In the genomic region with DNA sequence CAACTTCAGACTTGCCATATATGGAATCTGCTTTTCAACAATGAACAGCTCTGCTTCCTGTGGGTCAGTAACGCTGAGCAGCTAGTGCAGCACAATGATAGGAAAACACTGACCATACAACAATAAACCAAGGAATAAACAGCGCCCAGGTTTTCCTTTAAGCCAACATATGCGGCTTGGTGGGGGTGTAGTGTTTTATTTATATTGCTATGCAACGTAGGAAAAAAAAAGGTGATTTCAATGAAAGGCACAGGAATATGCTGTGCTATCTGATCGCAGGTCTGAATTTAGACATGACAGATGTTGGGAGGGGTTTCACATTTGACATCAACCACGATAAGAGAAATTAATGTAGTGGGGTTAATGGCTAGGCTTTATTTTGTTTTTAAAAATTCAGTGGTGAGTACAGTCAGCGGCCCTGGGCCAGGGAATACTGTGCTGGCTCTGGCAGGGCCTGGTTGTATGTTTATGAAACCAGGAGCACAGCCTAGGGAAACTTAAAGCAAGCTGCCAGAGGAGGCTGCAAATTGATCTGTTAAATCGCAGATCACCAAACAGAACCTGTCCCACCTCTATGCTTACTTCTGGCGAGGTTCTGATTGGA, we compare ENCODE assay signal across 15 cellular contexts. TPM values are rescaled to one million over a fixed set of nuclear protein-coding genes. Genes with fewer than 3 reads are reported as not detected.
DNase-seq lines count a peak whose midpoint lies in the region; ATAC-seq, FAIRE-seq and TF ChIP-seq lines count a peak whose summit lies in the region.
"Had no signal": no experiment of that assay in that cellular context is flagged by ENCODE, and none has a peak within 500 bp of the region (broad histone marks: within the 10 kb centered on the region; RNA-seq: fewer than 3 reads in every experiment).

No MANE protein-coding gene starts in this region.

- peak; percentile 83 for DNase-seq in DMS 273 (lab: John Stamatoyannopoulos, UW; ENCODE audit: unreplicated experiment)
- DNase-seq in chondrocyte (ENCODE audit: low spot score) = no peak
- DNase-seq in keratinocyte (ENCODE audit: low read depth, low spot score) = no peak
- DNase-seq in psoas muscle = no peak
- DNase-seq in amygdala (lab: John Stamatoyannopoulos, UW) = no peak
- no peak for DNase-seq in cerebellar nuclear complex (lab: John Stamatoyannopoulos, UW)
- DNase-seq in NCI-H146 treated with DMSO at 0.1 percent for 48 hours (lab: John Stamatoyannopoulos, UW; ENCODE audit: unreplicated experiment) = no peak
- no peak for DNase-seq in stimulated activated CD4-positive, alpha-beta T cell treated with anti-CD3 and anti-CD28 coated beads, Interleukin-2, amount 100 ng/mL, for 48 hours
- DNase-seq: activated naive CD8-positive, alpha-beta T cell treated with anti-CD3 and anti-CD28 coated beads, Interleukin-2, amount 10 ng/mL, durations not matched to agents 7 days and 5 days; DND-41; NCI-H510A had no signal

- H3K4me1 ChIP-seq in keratinocyte (ENCODE audit: control insufficient read depth, extremely low read depth, insufficient read depth, low read length) (peaks cover 11% of the 10 kb centered on the region), psoas muscle (no peaks in the 10 kb centered on the region)

- peak overlapping the region; percentile 64 for H3K27ac Mint-ChIP-seq in chondrocyte (ENCODE audit: unreplicated experiment)
- H3K27ac Mint-ChIP-seq: activated naive CD8-positive, alpha-beta T cell treated with anti-CD3 and anti-CD28 coated beads, Interleukin-2, amount 10 ng/mL, durations not matched to agents 7 days and 5 days; neural progenitor cell had no signal

- H3K9me3 ChIP-seq in keratinocyte (ENCODE audit: control insufficient read depth, low read depth, low read length) = no peaks in the 10 kb centered on the region
- no peaks in the 10 kb centered on the region for H3K9me3 ChIP-seq in psoas muscle

- no peak overlapping the region for H3K9ac ChIP-seq in keratinocyte (ENCODE audit: control insufficient read depth, extremely low read depth, insufficient read depth, low read length)
- H3K9ac ChIP-seq: neural progenitor cell had no signal

- H3K9me3 Mint-ChIP-seq in chondrocyte (ENCODE audit: low read depth) = no peaks in the 10 kb centered on the region
- H3K9me3 Mint-ChIP-seq: activated naive CD8-positive, alpha-beta T cell treated with anti-CD3 and anti-CD28 coated beads, Interleukin-2, amount 10 ng/mL, durations not matched to agents 7 days and 5 days had no signal

- intact Hi-C loops in psoas muscle (cut with DNase I) = no loop called here

- peak overlapping the region; percentile 63 for H2AFZ ChIP-seq in keratinocyte (ENCODE audit: control insufficient read depth, low read length)
- H2AFZ ChIP-seq: neural progenitor cell had no signal

- H3K27me3 ChIP-seq in keratinocyte (ENCODE audit: control insufficient read depth, extremely low read depth, insufficient read depth, low read length) = peaks cover 7% of the 10 kb centered on the region
- no peaks in the 10 kb centered on the region for H3K27me3 ChIP-seq in psoas muscle (ENCODE audit: insufficient read depth in 3 of 3, low read length in 2 of 3)
- H3K27me3 ChIP-seq: neural progenitor cell had no signal

- no peaks in the 10 kb centered on the region for H3K79me2 ChIP-seq in keratinocyte (ENCODE audit: control insufficient read depth, insufficient read depth, low read length)

- H3K4me1 Mint-ChIP-seq in chondrocyte (ENCODE audit: low read depth) = peaks cover 88% of the 10 kb centered on the region

- no peak overlapping the region for H3K27ac ChIP-seq in keratinocyte (ENCODE audit: control insufficient read depth, insufficient read depth, low read length)
- peak overlapping the region; percentile 65 for H3K27ac ChIP-seq in psoas muscle
- H3K27ac ChIP-seq: neural progenitor cell had no signal

- H3K36me3 ChIP-seq in keratinocyte (ENCODE audit: control insufficient read depth in 2 of 2, extremely low read depth in 1 of 2, insufficient read depth in 2 of 2, low read length in 2 of 2) (no peaks in the 10 kb centered on the region), psoas muscle (ENCODE audit: insufficient read depth in 1 of 2, low read depth in 1 of 2) (no peaks in the 10 kb centered on the region)
- H3K36me3 ChIP-seq: neural progenitor cell had no signal

- peak; percentile 84 for FAIRE-seq in keratinocyte (lab: Jason Lieb, UNC)
- FAIRE-seq: H54 had no signal

- dilution Hi-C loops in keratinocyte (cut with MboI; ENCODE audit: extremely low pct_ligation_motif_present, low sequenced_read_pairs) = no loop called here

- no peaks in the 10 kb centered on the region for H3K9me1 ChIP-seq in keratinocyte (ENCODE audit: control insufficient read depth, extremely low read depth, insufficient read depth, low read length)

- H3K4me3 Mint-ChIP-seq in chondrocyte (ENCODE audit: unreplicated experiment) = peak overlapping the region; percentile 42
- H3K4me3 Mint-ChIP-seq: activated naive CD8-positive, alpha-beta T cell treated with anti-CD3 and anti-CD28 coated beads, Interleukin-2, amount 10 ng/mL, durations not matched to agents 7 days and 5 days; neural progenitor cell had no signal

- TF ChIP-seq CTCF in chondrocyte (IDR thresholded peaks at IDR 0.05) = no peak
- no peak for TF ChIP-seq CTCF in keratinocyte (optimal IDR thresholded peaks at IDR 0.05 in 1 of 3, IDR thresholded peaks at IDR 0.05 in 1 of 3, conservative IDR thresholded peaks at IDR 0.05 in 1 of 3; ENCODE audit: extremely low read depth in 1 of 3, insufficient read depth in 2 of 3, low read length in 3 of 3)
- TF ChIP-seq CTCF in psoas muscle (IDR thresholded peaks at IDR 0.05) = no peak

- H3K27me3 Mint-ChIP-seq in chondrocyte (ENCODE audit: low read depth) = no peaks in the 10 kb centered on the region

- peak overlapping the region; percentile 2 for H3K4me2 ChIP-seq in keratinocyte (ENCODE audit: control insufficient read depth, extremely low read depth, insufficient read depth, low read depth, low read length)
- H3K4me2 ChIP-seq: neural progenitor cell had no signal

- H3K36me3 Mint-ChIP-seq in chondrocyte (ENCODE audit: low read depth) = peaks cover 13% of the 10 kb centered on the region
- H3K36me3 Mint-ChIP-seq: activated naive CD8-positive, alpha-beta T cell treated with anti-CD3 and anti-CD28 coated beads, Interleukin-2, amount 10 ng/mL, durations not matched to agents 7 days and 5 days; neural progenitor cell had no signal

- no peak for ATAC-seq in psoas muscle

- no peaks in the 10 kb centered on the region for H4K20me1 ChIP-seq in keratinocyte (ENCODE audit: control insufficient read depth, extremely low read depth, insufficient read depth, low read length)

- 54 to 57% (median 54%) methylated on average over 9 of the region's 9 CpGs for WGBS in psoas muscle, 3 donors

- H3K4me3 ChIP-seq in keratinocyte (ENCODE audit: control insufficient read depth in 2 of 3, extremely low read depth in 1 of 3, insufficient read depth in 2 of 3, low read depth in 1 of 3, low read length in 3 of 3) (no peak overlapping the region), psoas muscle (no peak overlapping the region)
- H3K4me3 ChIP-seq: neural progenitor cell had no signal

RNA-seq across cellular contexts. Expression of gene TSPAN2, which starts 4.3 kb away (rescaled TPM):
- 218 to 498 TPM (median 227 TPM) in 3 replicates for total RNA-seq in chondrocyte
- 0.26 to 1.1 TPM (median 0.37 TPM) in 3 replicates for polyA plus RNA-seq in keratinocyte
- 0.07 TPM for polyA plus RNA-seq in keratinocyte (2011; ENCODE audit: low read depth)
- polyA plus RNA-seq in keratinocyte (2011; cell fraction: cytosol; rRNA removed) = 0.34 and 0.35 TPM in 2 replicates
- polyA plus RNA-seq in keratinocyte (2011; cell fraction: nucleus; rRNA removed) = 0.47 and 0.52 TPM in 2 replicates
- 0.40 TPM in 1 of 2 replicates, not detected in the other for polyA plus RNA-seq in keratinocyte (2012; ENCODE audit: low replicate concordance)
- not detected in 3 replicates for polyA minus RNA-seq in keratinocyte
- polyA minus RNA-seq in keratinocyte (2011; cell fraction: cytosol; rRNA and poly(A)+ RNA removed) = not detected
- polyA minus RNA-seq in keratinocyte (2011; cell fraction: nucleus; rRNA and poly(A)+ RNA removed) = 0.54 TPM in 1 of 2 replicates, not detected in the other
- total RNA-seq in psoas muscle = 1 to 10 TPM; 1.2 to 2.3 (median 2.1) TPM
- polyA plus RNA-seq in psoas muscle = 1 to 10 TPM in 2 of 3 donors, under 1 TPM in 1; 0.87 to 1.4 (median 1.1) TPM

RNA-seq across cellular contexts. Expression of gene TSHB, which starts 55.4 kb away (rescaled TPM):
- not detected in 3 replicates for total RNA-seq in chondrocyte
- not detected in 3 replicates for polyA plus RNA-seq in keratinocyte
- not detected for polyA plus RNA-seq in keratinocyte (2011; ENCODE audit: low read depth)
- polyA plus RNA-seq in keratinocyte (2011; cell fraction: cytosol; rRNA removed) = not detected in 2 replicates
- polyA plus RNA-seq in keratinocyte (2011; cell fraction: nucleus; rRNA removed) = not detected in 2 replicates
- not detected in 2 replicates for polyA plus RNA-seq in keratinocyte (2012; ENCODE audit: low replicate concordance)
- not detected in 3 replicates for polyA minus RNA-seq in keratinocyte
- polyA minus RNA-seq in keratinocyte (2011; cell fraction: cytosol; rRNA and poly(A)+ RNA removed) = not detected
- polyA minus RNA-seq in keratinocyte (2011; cell fraction: nucleus; rRNA and poly(A)+ RNA removed) = not detected in 2 replicates
- total RNA-seq in psoas muscle = not detected
- not detected for polyA plus RNA-seq in psoas muscle
- total RNA-seq: activated CD8-positive, alpha-beta memory T cell treated with anti-CD3 and anti-CD28 coated beads for 36 hours; activated naive CD8-positive, alpha-beta T cell treated with anti-CD3 and anti-CD28 coated beads, Interleukin-2, amount 10 ng/mL, durations not matched to agents 7 days and 5 days; M059J had no signal

Comparison
In these comparisons a context has a peak if more than half of its experiments do, and no peak if none do; other contexts are left out.
1. RNA of gene TSPAN2, which starts 4.3 kb away (total RNA-seq): 218 to 498 TPM in chondrocyte; 1.2 to 2.3 TPM in psoas muscle; every median in the first group is over 10 times any median in the second.